Comparison of ENCODE assay signal across 8 cellular contexts in the genomic region with DNA sequence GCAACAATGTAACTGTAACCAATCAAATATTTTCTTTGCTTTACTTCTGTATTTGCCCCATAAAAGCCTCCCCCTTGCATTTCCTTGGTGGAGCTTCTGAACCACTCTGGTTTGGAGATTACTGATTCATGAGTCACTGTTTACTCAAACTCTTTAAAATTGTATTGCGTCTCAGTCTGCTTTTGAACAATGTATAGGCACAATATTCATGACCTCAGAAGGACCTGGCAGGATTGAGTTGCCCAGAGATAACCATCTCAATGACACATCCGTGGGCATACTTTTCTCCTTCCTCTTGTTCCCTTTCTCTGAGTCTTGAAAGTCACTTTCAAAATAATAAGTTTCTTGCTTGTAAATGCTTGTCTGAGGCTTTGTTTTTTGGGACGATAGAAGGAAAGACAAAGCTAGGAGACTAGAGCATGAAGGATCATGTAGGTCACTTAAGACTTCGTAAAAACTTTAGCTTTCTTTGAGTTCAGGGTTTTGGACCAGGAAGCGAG. TPM values are rescaled to one million over a fixed set of nuclear protein-coding genes. Genes with fewer than 3 reads are reported as not detected.
DNase-seq lines count a peak whose midpoint lies in the region; ATAC-seq and TF ChIP-seq lines count a peak whose summit lies in the region.

No MANE protein-coding gene starts in this region.

- H3K27ac Mint-ChIP-seq in activated naive CD8-positive, alpha-beta T cell, result peak overlapping the region; percentile 78
- no peak overlapping the region for H3K27ac Mint-ChIP-seq in activated naive CD8-positive, alpha-beta T cell treated with anti-CD3 and anti-CD28 coated beads for 36 hours

- ATAC-seq in left cardiac atrium, result no peak
- ATAC-seq in heart right ventricle, result no peak

- H3K4me3 Mint-ChIP-seq in activated naive CD8-positive, alpha-beta T cell, result no peak overlapping the region
- no peak overlapping the region for H3K4me3 Mint-ChIP-seq in activated naive CD8-positive, alpha-beta T cell treated with anti-CD3 and anti-CD28 coated beads for 36 hours

- H3K4me1 Mint-ChIP-seq in activated naive CD8-positive, alpha-beta T cell (ENCODE audit: low read depth), result peaks cover 10% of the 10 kb centered on the region
- peaks cover 9% of the 10 kb centered on the region for H3K4me1 Mint-ChIP-seq in activated naive CD8-positive, alpha-beta T cell treated with anti-CD3 and anti-CD28 coated beads for 36 hours

- no peaks in the 10 kb centered on the region for H3K9me3 Mint-ChIP-seq in activated naive CD8-positive, alpha-beta T cell (ENCODE audit: low read depth)
- H3K9me3 Mint-ChIP-seq in activated naive CD8-positive, alpha-beta T cell treated with anti-CD3 and anti-CD28 coated beads for 36 hours, result no peaks in the 10 kb centered on the region

- no peak overlapping the region for H3K9ac ChIP-seq in colonic mucosa (ENCODE audit: low read depth in 2 of 2, low read length in 2 of 2)

- H3K36me3 ChIP-seq in colonic mucosa (no peaks in the 10 kb centered on the region), heart right ventricle (no peaks in the 10 kb centered on the region)

- DNase-seq in activated naive CD8-positive, alpha-beta T cell treated with anti-CD3 and anti-CD28 coated beads for 36 hours, result no peak
- DNase-seq in LNCaP clone FGC (ENCODE audit: low read depth) (peak; percentile 83), colonic mucosa (peak; percentile 44), stromal cell of bone marrow (ENCODE audit: low read depth) (peak; percentile 66), nucleus accumbens (lab: John Stamatoyannopoulos, UW) (no peak), left cardiac atrium (no peak), heart right ventricle (no peak)

- H3K27me3 Mint-ChIP-seq in activated naive CD8-positive, alpha-beta T cell, result no peaks in the 10 kb centered on the region
- H3K27me3 Mint-ChIP-seq in activated naive CD8-positive, alpha-beta T cell treated with anti-CD3 and anti-CD28 coated beads for 36 hours, result no peaks in the 10 kb centered on the region

- no peaks in the 10 kb centered on the region for H3K4me1 ChIP-seq in colonic mucosa
- H3K4me1 ChIP-seq in heart right ventricle, result no peaks in the 10 kb centered on the region

- H3K27me3 ChIP-seq in colonic mucosa (no peaks in the 10 kb centered on the region), heart right ventricle (no peaks in the 10 kb centered on the region)

- intact Hi-C loops in colonic mucosa (cut with DNase I) (no loop called here), left cardiac atrium (cut with DNase I) (no loop called here), heart right ventricle (cut with DNase I) (no loop called here)

- H3K27ac ChIP-seq in colonic mucosa, result peak overlapping the region; percentile 72
- H3K27ac ChIP-seq in heart right ventricle, result no peak overlapping the region

- WGBS in heart right ventricle, 2 donors, result 69 to 78% methylated on average over 5 of the region's 5 CpGs

- H3K9me3 ChIP-seq in colonic mucosa (no peaks in the 10 kb centered on the region), heart right ventricle (no peaks in the 10 kb centered on the region)

- no peaks in the 10 kb centered on the region for H3K36me3 Mint-ChIP-seq in activated naive CD8-positive, alpha-beta T cell
- H3K36me3 Mint-ChIP-seq in activated naive CD8-positive, alpha-beta T cell treated with anti-CD3 and anti-CD28 coated beads for 36 hours, result no peaks in the 10 kb centered on the region

- H3K4me3 ChIP-seq in LNCaP clone FGC (ENCODE audit: low read depth, low read length) (no peak overlapping the region), colonic mucosa (no peak overlapping the region), heart right ventricle (no peak overlapping the region)

- no peak for TF ChIP-seq CTCF in LNCaP clone FGC (IDR thresholded peaks at IDR 0.05; ENCODE audit: control insufficient read depth, extremely low read depth, insufficient read depth)
- TF ChIP-seq CTCF in colonic mucosa (IDR thresholded peaks at IDR 0.05), result no peak
- no peak for TF ChIP-seq CTCF in heart right ventricle (IDR thresholded peaks at IDR 0.05)

RNA-seq across cellular contexts. Expression of a gene that starts 57.1 kb away (rescaled TPM):
- total RNA-seq in activated naive CD8-positive, alpha-beta T cell treated with anti-CD3 and anti-CD28 coated beads for 36 hours, result not detected
- total RNA-seq in colonic mucosa, result not detected
- total RNA-seq in left cardiac atrium, result not detected
- not detected for total RNA-seq in heart right ventricle
- not detected for polyA plus RNA-seq in heart right ventricle

Comparison
In these comparisons a context has a peak if more than half of its experiments do, and no peak if none do; other contexts are left out.
1. DNase-seq: peak in LNCaP clone FGC (single experiment), colonic mucosa (single experiment) and stromal cell of bone marrow (single experiment); none in activated naive CD8-positive, alpha-beta T cell treated with anti-CD3 and anti-CD28 coated beads for 36 hours (single experiment), nucleus accumbens (0 of 56), left cardiac atrium (single experiment) and heart right ventricle (0 of 2).